26 cellular contexts compared by ENCODE assay signal in genomic region chr5:77798448-77798847, GRCh38.
"Had no signal": no experiment of that assay in that cellular context is flagged by ENCODE, and none has a peak within 500 bp of the region (broad histone marks: within the 10 kb centered on the region; RNA-seq: fewer than 3 reads in every experiment).

No MANE protein-coding gene starts in this region.

- DNase-seq: activated CD4-positive, alpha-beta memory T cell treated with anti-CD3 and anti-CD28 coated beads for 36 hours; activated CD4-positive, alpha-beta T cell treated with anti-CD3 and anti-CD28 coated beads, Interleukin-2, amount 10 ng/mL, durations not matched to agents 24 days and 14 days; activated CD4-positive, CD25-positive, alpha-beta regulatory T cell treated with anti-CD3 and anti-CD28 coated beads, Interleukin-2, amount 50 U/mL, for 72 hours; activated CD8-positive, alpha-beta memory T cell treated with anti-CD3 and anti-CD28 coated beads, Interleukin-2, amount 50 U/mL, for 48 hours; activated gamma-delta T cell; activated naive CD4-positive, alpha-beta T cell treated with anti-CD3 and anti-CD28 coated beads, Interleukin-2, amount 50 U/mL, for 16 hours; activated T-cell treated with anti-CD3 and anti-CD28 coated beads, Interleukin-2, amount 50 U/mL, for 24 hours; amniotic stem cell; brain microvascular endothelial cell; dorsolateral prefrontal cortex; effector memory CD4-positive, alpha-beta T cell; head of caudate nucleus; hippocampal formation; left cardiac atrium; left ventricle myocardium superior; naive B cell; ovary; right lobe of liver; stimulated activated CD4-positive, alpha-beta T cell treated with anti-CD3 and anti-CD28 coated beads, Interleukin-12 subunit alpha, Interleukin-12 subunit beta, amount 100 ng/mL, for 4 hours; stimulated activated CD4-positive, alpha-beta T cell treated with anti-CD3 and anti-CD28 coated beads, Interleukin-4, amount 100 ng/mL, for 24 hours; stimulated activated naive CD8-positive, alpha-beta T cell treated with anti-CD3 and anti-CD28 coated beads, Interleukin-15, amount 100 ng/mL, for 72 hours; substantia nigra; T1000; thyroid gland; upper lobe of left lung had no signal

- ATAC-seq: left cardiac atrium; left ventricle myocardium superior; right lobe of liver; stimulated activated memory B cell treated with anti-CD40 and anti-IgM and Interleukin-4, amounts not matched to agents 10 μg/mL and 1 μg/mL and 100 μg/mL, for 72 hours; stimulated activated naive CD8-positive, alpha-beta T cell treated with anti-CD3 and anti-CD28 coated beads, Interleukin-15, amount 100 ng/mL, for 72 hours had no signal
